19 cellular contexts compared by ENCODE assay signal in the genomic region with DNA sequence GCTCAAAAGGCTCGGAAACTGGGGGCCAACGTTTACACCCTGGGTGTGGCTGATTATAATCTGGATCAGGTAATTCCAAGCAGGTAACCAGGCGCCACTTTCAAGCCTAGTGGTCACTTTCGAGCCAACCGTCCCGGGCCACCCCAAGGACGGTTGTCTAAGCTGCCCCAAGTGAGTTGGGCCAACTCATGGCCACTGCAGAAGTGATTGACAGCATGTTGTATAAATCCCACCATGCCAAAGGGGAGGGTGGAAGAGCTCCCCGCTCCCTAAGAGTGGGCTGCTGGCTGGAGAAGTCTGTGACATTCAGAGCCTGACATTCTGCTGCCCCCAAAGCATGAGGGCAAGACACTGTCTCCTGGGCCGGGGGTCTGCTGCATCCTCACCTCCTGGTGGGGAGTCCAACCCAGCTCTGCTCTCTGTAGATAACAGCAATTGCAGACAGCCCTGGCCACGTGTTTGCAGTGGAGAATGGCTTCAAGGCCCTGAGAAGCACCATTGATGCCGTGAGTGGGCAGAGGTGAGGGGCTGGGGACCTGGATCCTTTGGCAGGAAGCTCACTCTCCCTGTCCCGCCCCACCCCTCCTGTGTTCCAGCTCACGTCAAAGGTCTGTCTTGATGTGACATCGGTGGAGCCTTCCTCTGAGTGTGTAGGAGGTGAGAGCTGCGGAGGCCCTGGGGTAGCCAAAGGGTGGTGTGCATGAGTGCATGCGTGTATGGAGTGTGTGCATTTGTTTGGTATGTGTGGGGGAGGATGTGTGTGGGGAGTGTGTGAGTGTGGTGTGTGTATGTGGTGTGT. TPM values are rescaled to one million over a fixed set of nuclear protein-coding genes. Genes with fewer than 3 reads are reported as not detected.
A peak's percentile ranks its signal among the peaks of the same experiment; 100 is the strongest.
DNase-seq lines count a peak whose midpoint lies in the region; ATAC-seq lines count a peak whose summit lies in the region.
"Had no signal": no experiment of that assay in that cellular context is flagged by ENCODE, and none has a peak within 500 bp of the region (broad histone marks: within the 10 kb centered on the region; RNA-seq: fewer than 3 reads in every experiment).

No MANE protein-coding gene starts in this region.

- H3K4me1 Mint-ChIP-seq in CD4-positive, alpha-beta memory T cell, result peaks cover 12 to 22% (median 18%) of the 10 kb centered on the region in 4 donors
- H3K4me1 Mint-ChIP-seq in activated CD8-positive, alpha-beta memory T cell treated with anti-CD3 and anti-CD28 coated beads, Interleukin-2, amount 10 ng/mL, durations not matched to agents 7 days and 5 days, result peaks cover 13% of the 10 kb centered on the region

- no peaks in the 10 kb centered on the region for H3K36me3 Mint-ChIP-seq in CD4-positive, alpha-beta memory T cell
- H3K36me3 Mint-ChIP-seq in activated CD8-positive, alpha-beta memory T cell treated with anti-CD3 and anti-CD28 coated beads, Interleukin-2, amount 10 ng/mL, durations not matched to agents 7 days and 5 days, result no peaks in the 10 kb centered on the region
- H3K36me3 Mint-ChIP-seq: immature natural killer cell had no signal

- no peaks in the 10 kb centered on the region for H3K36me3 ChIP-seq in CD4-positive, alpha-beta memory T cell (ENCODE audit: insufficient read depth, low read length)
- H3K36me3 ChIP-seq: BE2C, pancreas had no signal

- peak in 1 of 5 donors; percentile 9 for DNase-seq in CD4-positive, alpha-beta memory T cell
- DNase-seq in activated CD8-positive, alpha-beta memory T cell treated with anti-CD3 and anti-CD28 coated beads, Interleukin-2, amount 10 ng/mL, durations not matched to agents 7 days and 5 days, result peak; percentile 34
- peak; percentile 1 for DNase-seq in mucosa of gallbladder (ENCODE audit: low spot score)
- no peak for DNase-seq in Kasumi-1 (lab: John Stamatoyannopoulos, UW)
- no peak for DNase-seq in posterior vena cava (ENCODE audit: low spot score)
- DNase-seq in effector CD8-positive, alpha-beta T cell (lab: John Stamatoyannopoulos, UW), result no peak
- DNase-seq: BE2C; central memory CD4-positive, alpha-beta T cell; immature natural killer cell; midbrain; NCI-H2029; NCI-H774; testis had no signal

- POLR2A ChIA-PET in CD4-positive, alpha-beta memory T cell (lab: Charles Lee; ENCODE audit: partially characterized antibody), result interaction anchor here (0.6 to 1.0 kb wide), 2 partner anchors 29 to 63 kb away, joined by 3 read pairs; no protein-coding TSS in a partner anchor

- H3K9me3 ChIP-seq in CD4-positive, alpha-beta memory T cell (ENCODE audit: control insufficient read depth in 1 of 2, low read length in 2 of 2), result no peaks in the 10 kb centered on the region
- H3K9me3 ChIP-seq: BE2C, pancreas, testis had no signal

- intact Hi-C loops in CD4-positive, alpha-beta memory T cell (cut with micrococcal nuclease), result no loop called here
- intact Hi-C loops in posterior vena cava (cut with DNase I), result no loop called here

- no peaks in the 10 kb centered on the region for H3K27me3 ChIP-seq in CD4-positive, alpha-beta memory T cell (ENCODE audit: insufficient read depth, low read length)
- H3K27me3 ChIP-seq: BE2C, pancreas, testis had no signal

- peaks cover 18% of the 10 kb centered on the region for H3K4me1 ChIP-seq in CD4-positive, alpha-beta memory T cell (ENCODE audit: insufficient read depth, low read length)
- H3K4me1 ChIP-seq: BE2C, pancreas had no signal

- H3K27ac ChIP-seq in CD4-positive, alpha-beta memory T cell (ENCODE audit: low read depth, low read length), result no peak overlapping the region
- H3K27ac ChIP-seq: pancreas, skin epidermis, testis had no signal

- peak overlapping the region in 4 of 7 donors; percentile 19 to 82 (median 65) for H3K27ac Mint-ChIP-seq in CD4-positive, alpha-beta memory T cell
- H3K27ac Mint-ChIP-seq in activated CD8-positive, alpha-beta memory T cell treated with anti-CD3 and anti-CD28 coated beads, Interleukin-2, amount 10 ng/mL, durations not matched to agents 7 days and 5 days, result no peak overlapping the region
- H3K27ac Mint-ChIP-seq: immature natural killer cell had no signal

- CTCF ChIA-PET in CD4-positive, alpha-beta memory T cell (lab: Charles Lee; ENCODE audit: partially characterized antibody), result no interaction called here
- CTCF ChIA-PET in activated CD8-positive, alpha-beta memory T cell treated with anti-CD3 and anti-CD28 coated beads, Interleukin-2, amount 10 ng/mL, durations not matched to agents 7 days and 5 days (lab: Charles Lee), result no interaction called here

- peak overlapping the region; percentile 31 to 94 (median 83) for H3K4me3 Mint-ChIP-seq in CD4-positive, alpha-beta memory T cell
- H3K4me3 Mint-ChIP-seq in activated CD8-positive, alpha-beta memory T cell treated with anti-CD3 and anti-CD28 coated beads, Interleukin-2, amount 10 ng/mL, durations not matched to agents 7 days and 5 days, result no peak overlapping the region
- H3K4me3 Mint-ChIP-seq: immature natural killer cell had no signal

- no peaks in the 10 kb centered on the region for H3K27me3 Mint-ChIP-seq in CD4-positive, alpha-beta memory T cell
- no peaks in the 10 kb centered on the region for H3K27me3 Mint-ChIP-seq in activated CD8-positive, alpha-beta memory T cell treated with anti-CD3 and anti-CD28 coated beads, Interleukin-2, amount 10 ng/mL, durations not matched to agents 7 days and 5 days

- no peaks in the 10 kb centered on the region for H3K9me3 Mint-ChIP-seq in CD4-positive, alpha-beta memory T cell
- no peaks in the 10 kb centered on the region for H3K9me3 Mint-ChIP-seq in activated CD8-positive, alpha-beta memory T cell treated with anti-CD3 and anti-CD28 coated beads, Interleukin-2, amount 10 ng/mL, durations not matched to agents 7 days and 5 days (ENCODE audit: low read depth)
- H3K9me3 Mint-ChIP-seq: immature natural killer cell had no signal

- H3K4me3 ChIP-seq in CD4-positive, alpha-beta memory T cell (ENCODE audit: low read length in 2 of 2), result no peak overlapping the region
- H3K4me3 ChIP-seq: pancreas, skin epidermis, testis had no signal

- peak; percentile 62 for ATAC-seq in HG02623 (IDR thresholded peaks at IDR 0.05; ENCODE audit: unreplicated experiment)
- no peak for ATAC-seq in activated CD8-positive, alpha-beta memory T cell treated with anti-CD3 and anti-CD28 coated beads, Interleukin-2, amount 10 ng/mL, durations not matched to agents 7 days and 5 days
- ATAC-seq in HG02973 (IDR thresholded peaks at IDR 0.05; ENCODE audit: unreplicated experiment), result no peak
- ATAC-seq: pancreas had no signal

RNA-seq across cellular contexts. Expression of a gene that starts 10.8 kb away (rescaled TPM):
- total RNA-seq in CD4-positive, alpha-beta memory T cell, result not detected
- polyA plus RNA-seq in CD4-positive, alpha-beta memory T cell, result not detected
- not detected for total RNA-seq in activated CD8-positive, alpha-beta memory T cell treated with anti-CD3 and anti-CD28 coated beads, Interleukin-2, amount 10 ng/mL, durations not matched to agents 7 days and 5 days
- not detected for total RNA-seq in mucosa of gallbladder
- total RNA-seq in posterior vena cava, result not detected
- total RNA-seq: Daoy, endothelial cell of umbilical vein, pancreas had no signal
- polyA plus RNA-seq: endothelial cell of umbilical vein, immature natural killer cell had no signal

Comparison
In these comparisons a context has a peak if more than half of its experiments do, and no peak if none do; other contexts are left out.
1. DNase-seq: peak in activated CD8-positive, alpha-beta memory T cell treated with anti-CD3 and anti-CD28 coated beads, Interleukin-2, amount 10 ng/mL, durations not matched to agents 7 days and 5 days (single experiment) and mucosa of gallbladder (single experiment); none in Kasumi-1 (0 of 2), posterior vena cava (single experiment) and effector CD8-positive, alpha-beta T cell (single experiment).